In genomic region chr18:3667255-3668137, GRCh38 we compare ENCODE assay signal across 1 cellular context.
TF ChIP-seq lines count a peak whose summit lies in the region.

No MANE protein-coding gene starts in this region.

TF ChIP-seq in H1, 55 proteins besides CTCF, POLR2A, EP300 and RAD21:
- TF ChIP-seq SIN3A (conservative IDR thresholded peaks at IDR 0.05 in 1 of 2, IDR thresholded peaks at IDR 0.05 in 1 of 2; ENCODE audit: low read depth in 1 of 2, low read length in 2 of 2), result no peak
- TF ChIP-seq SP1 (IDR thresholded peaks at IDR 0.05; ENCODE audit: low read depth, low read length), result no peak
- TF ChIP-seq POLR2AphosphoS5 (IDR thresholded peaks at IDR 0.05; ENCODE audit: low read depth, low read length), result no peak
- TF ChIP-seq CHD1 (IDR thresholded peaks at IDR 0.05; ENCODE audit: low read depth, low read length), result no peak
- TF ChIP-seq BACH1 (IDR thresholded peaks at IDR 0.05; ENCODE audit: low read length), result no peak
- TF ChIP-seq TAF7 (optimal IDR thresholded peaks at IDR 0.05; ENCODE audit: borderline replicate concordance, low read depth, low read length), result no peak
- TF ChIP-seq YY1 (IDR thresholded peaks at IDR 0.05; ENCODE audit: low read depth, low read length), result no peak
- no peak for TF ChIP-seq KDM4A (IDR thresholded peaks at IDR 0.05; ENCODE audit: low read depth, low read length, severe bottlenecking)
- TF ChIP-seq BCL11A (IDR thresholded peaks at IDR 0.05; ENCODE audit: low read depth in 2 of 2, low read length in 2 of 2), result no peak
TF ChIP-seq in H1: peak in this region for 0.
